In genomic region chr11:72833083-72833733, GRCh38 we compare ENCODE assay signal across 13 cellular contexts. TPM values are rescaled to one million over a fixed set of nuclear protein-coding genes. Genes with fewer than 3 reads are reported as not detected.
DNase-seq lines count a peak whose midpoint lies in the region; ATAC-seq and TF ChIP-seq lines count a peak whose summit lies in the region.
"Had no signal": no experiment of that assay in that cellular context is flagged by ENCODE, and none has a peak within 500 bp of the region (broad histone marks: within the 10 kb centered on the region; RNA-seq: fewer than 3 reads in every experiment).

No MANE protein-coding gene starts in this region.

- no peak for DNase-seq in Caco-2
- no peak for DNase-seq in RWPE1 (ENCODE audit: low spot score)
- no peak for DNase-seq in esophagus squamous epithelium (lab: John Stamatoyannopoulos, UW)
- DNase-seq in spleen: no peak
- DNase-seq in posterior vena cava (ENCODE audit: low spot score): no peak
- no peak for DNase-seq in AG08395 (ENCODE audit: low spot score)
- no peak for DNase-seq in smooth muscle cell (lab: John Stamatoyannopoulos, UW; ENCODE audit: unreplicated experiment)
- DNase-seq: activated CD4-positive, CD25-positive, alpha-beta regulatory T cell treated with anti-CD3 and anti-CD28 coated beads, Interleukin-2, amount 50 U/mL, for 72 hours; COR-L47; NCI-H1092; NCI-H774; stimulated activated CD4-positive, alpha-beta T cell treated with anti-CD3 and anti-CD28 coated beads, Interleukin-12 subunit alpha, Interleukin-12 subunit beta, amount 100 ng/mL, for 4 hours had no signal

- no peaks in the 10 kb centered on the region for H4K20me1 ChIP-seq in smooth muscle cell (ENCODE audit: low read depth)

- H3K9ac ChIP-seq in smooth muscle cell (ENCODE audit: low read depth): no peak overlapping the region

- H3K4me1 ChIP-seq in Caco-2: peaks cover 10% of the 10 kb centered on the region
- H3K4me1 ChIP-seq in esophagus squamous epithelium: peaks cover 6 to 63% (median 31%) of the 10 kb centered on the region in 3 donors
- H3K4me1 ChIP-seq in spleen: peaks cover 15 to 95% (median 60%) of the 10 kb centered on the region in 6 donors
- peaks cover 4% of the 10 kb centered on the region for H3K4me1 ChIP-seq in smooth muscle cell (ENCODE audit: low read depth)

- no peak overlapping the region for H3K4me2 ChIP-seq in smooth muscle cell

- ATAC-seq in HG03432 (IDR thresholded peaks at IDR 0.05; ENCODE audit: unreplicated experiment): no peak

- BruUV-seq in Caco-2 (replicated peaks; lab: Mats Ljungman, UMichigan): no TSS peak

- H3K9me3 Mint-ChIP-seq in Caco-2 (ENCODE audit: unreplicated experiment): no peaks in the 10 kb centered on the region

- no peak for TF ChIP-seq POLR2A in esophagus squamous epithelium (IDR thresholded peaks at IDR 0.05)
- no peak for TF ChIP-seq POLR2A in spleen (IDR thresholded peaks at IDR 0.05)

- TF ChIP-seq CTCF in Caco-2 (IDR thresholded peaks at IDR 0.05; ENCODE audit: insufficient read depth in 1 of 2, low read depth in 1 of 2, low read length in 1 of 2, severe bottlenecking in 1 of 2, unreplicated experiment in 1 of 2): no peak
- TF ChIP-seq CTCF in RWPE1 (conservative IDR thresholded peaks at IDR 0.05; ENCODE audit: low read depth): no peak
- no peak for TF ChIP-seq CTCF in esophagus squamous epithelium (IDR thresholded peaks at IDR 0.05)
- TF ChIP-seq CTCF in spleen (IDR thresholded peaks at IDR 0.05 in 8 of 11, conservative IDR thresholded peaks at IDR 0.05 in 3 of 11): no peak
- TF ChIP-seq CTCF in smooth muscle cell (IDR thresholded peaks at IDR 0.05; ENCODE audit: borderline replicate concordance, insufficient read depth, poor library complexity, severe bottlenecking): no peak

- peaks cover 6% of the 10 kb centered on the region for H3F3A ChIP-seq in smooth muscle cell (ENCODE audit: low read depth)

- H3K4me3 ChIP-seq in Caco-2 (ENCODE audit: low read depth, low read length) (no peak overlapping the region), esophagus squamous epithelium (no peak overlapping the region), spleen (no peak overlapping the region), smooth muscle cell (no peak overlapping the region)

- H3K36me3 Mint-ChIP-seq in Caco-2 (ENCODE audit: insufficient read depth, unreplicated experiment): peaks cover 17% of the 10 kb centered on the region

- POLR2A ChIA-PET in Caco-2 (lab: Charles Lee): no interaction called here
- POLR2A ChIA-PET in RWPE1 (lab: Yijun Ruan, JAX; ENCODE audit: low non-redundant PET): interaction anchor here (0.6 kb wide), 1 partner anchor 15 kb away, joined by 3 read pairs; no protein-coding TSS in a partner anchor

- CTCF ChIA-PET in Caco-2 (lab: Charles Lee): interaction anchor here (0.7 to 7.2 kb wide), 4 partner anchors 39 to 345 kb away, joined by 3 to 65 read pairs (median 8); partner anchors contain the start of gene STARD10
- CTCF ChIA-PET in RWPE1 (lab: Yijun Ruan, JAX): no interaction called here

- intact Hi-C loops in Caco-2 (cut with micrococcal nuclease; ENCODE audit: unreplicated experiment): no loop called here
- intact Hi-C loops in esophagus squamous epithelium (cut with DNase I): loop anchor here (5.0 kb wide), 1 partner anchor 344 kb away; no protein-coding TSS in a partner anchor
- intact Hi-C loops in spleen (cut with DNase I; ENCODE audit: low total_unique reads): loop anchor here (2.0 kb wide), 1 partner anchor 346 kb away; no protein-coding TSS in a partner anchor
- intact Hi-C loops in posterior vena cava (cut with DNase I): loop anchor here in 1 of 2 donors (10.0 kb wide), 1 partner anchor 452 kb away; no protein-coding TSS in a partner anchor

- peak overlapping the region; percentile 59 for H3K27ac ChIP-seq in RWPE1
- H3K27ac ChIP-seq in esophagus squamous epithelium: peak overlapping the region in 3 of 4 donors; percentile 71 to 77 (median 75)
- peak overlapping the region in 7 of 8 donors; percentile 77 to 88 (median 83) for H3K27ac ChIP-seq in spleen
- no peak overlapping the region for H3K27ac ChIP-seq in smooth muscle cell (ENCODE audit: low read depth)

- H3K9me3 ChIP-seq in Caco-2: no peaks in the 10 kb centered on the region
- H3K9me3 ChIP-seq in esophagus squamous epithelium: no peaks in the 10 kb centered on the region
- no peaks in the 10 kb centered on the region for H3K9me3 ChIP-seq in spleen
- H3K9me3 ChIP-seq in smooth muscle cell (replicated peaks; ENCODE audit: low read depth): no peaks in the 10 kb centered on the region

- H3K36me3 ChIP-seq in Caco-2 (ENCODE audit: control insufficient read depth, insufficient read depth, low read length) (no peaks in the 10 kb centered on the region), esophagus squamous epithelium (peaks cover 0 to 39% (median 0%) of the 10 kb centered on the region in 3 donors), spleen (peaks cover 0 to 98% (median 43%) of the 10 kb centered on the region in 6 donors), smooth muscle cell (ENCODE audit: low read depth) (no peaks in the 10 kb centered on the region)

- WGBS in esophagus squamous epithelium, 2 donors: 89 to 94% methylated on average over 4 to 5 of the region's 5 CpGs
- WGBS in spleen, 5 donors: 92 to 97% (median 93%) methylated on average over 5 of the region's 5 CpGs
- WGBS in smooth muscle cell (ENCODE audit: low lambda C conversion rate): 95% methylated on average over 5 of the region's 5 CpGs

- H3K27me3 ChIP-seq in Caco-2 (replicated peaks; ENCODE audit: control insufficient read depth, insufficient read depth, low read length) (no peaks in the 10 kb centered on the region), esophagus squamous epithelium (no peaks in the 10 kb centered on the region), spleen (replicated peaks in 1 of 7) (no peaks in the 10 kb centered on the region), smooth muscle cell (ENCODE audit: low read depth) (no peaks in the 10 kb centered on the region)

- no peaks in the 10 kb centered on the region for H3K79me2 ChIP-seq in smooth muscle cell (ENCODE audit: low read depth)

- H3K4me1 Mint-ChIP-seq in Caco-2 (ENCODE audit: low read depth, unreplicated experiment): peaks cover 19% of the 10 kb centered on the region

- H3K27me3 Mint-ChIP-seq in Caco-2 (ENCODE audit: insufficient read depth, unreplicated experiment): no peaks in the 10 kb centered on the region

- H2AFZ ChIP-seq in smooth muscle cell (ENCODE audit: low read depth): no peak overlapping the region

- peak overlapping the region; percentile 16 for H3K27ac Mint-ChIP-seq in Caco-2 (ENCODE audit: unreplicated experiment)

- H3K4me3 Mint-ChIP-seq in Caco-2 (ENCODE audit: unreplicated experiment): no peak overlapping the region

RNA-seq across cellular contexts. Expression of gene ATG16L2, which starts 19.0 kb away (rescaled TPM):
- 19.3 and 25.0 TPM in 2 replicates for total RNA-seq in Caco-2 (2022)
- total RNA-seq in esophagus squamous epithelium: 10 to 100 TPM; 21.7 to 46.5 (median 26.4) TPM
- 100 to 1,000 TPM; 212 to 368 (median 234) TPM for total RNA-seq in spleen
- polyA plus RNA-seq in spleen: 100 to 1,000 TPM in 2 of 3 donors, 10 to 100 TPM in 1; 96.9 to 343 (median 341) TPM
- total RNA-seq in posterior vena cava: 10 to 100 TPM; 13.5 to 17.6 TPM
- 3.1 and 9.3 TPM in 2 replicates for total RNA-seq in smooth muscle cell
- polyA plus RNA-seq in smooth muscle cell: 7.4 and 16.1 TPM in 2 replicates

RNA-seq across cellular contexts. Expression of gene STARD10, which starts 39.4 kb away (rescaled TPM):
- total RNA-seq in Caco-2 (2022): 492 and 501 TPM in 2 replicates
- total RNA-seq in esophagus squamous epithelium: 10 to 100 TPM; 42.2 to 83.1 (median 49.4) TPM
- 10 to 100 TPM; 19.7 to 35.1 (median 27.9) TPM for total RNA-seq in spleen
- 10 to 100 TPM; 23.7 to 46.7 (median 31.9) TPM for polyA plus RNA-seq in spleen
- total RNA-seq in posterior vena cava: 10 to 100 TPM; 20.4 to 22.1 TPM
- 87.7 and 113 TPM in 2 replicates for total RNA-seq in smooth muscle cell
- polyA plus RNA-seq in smooth muscle cell: 130 and 249 TPM in 2 replicates
